25 cellular contexts compared by ENCODE assay signal in the genomic region with DNA sequence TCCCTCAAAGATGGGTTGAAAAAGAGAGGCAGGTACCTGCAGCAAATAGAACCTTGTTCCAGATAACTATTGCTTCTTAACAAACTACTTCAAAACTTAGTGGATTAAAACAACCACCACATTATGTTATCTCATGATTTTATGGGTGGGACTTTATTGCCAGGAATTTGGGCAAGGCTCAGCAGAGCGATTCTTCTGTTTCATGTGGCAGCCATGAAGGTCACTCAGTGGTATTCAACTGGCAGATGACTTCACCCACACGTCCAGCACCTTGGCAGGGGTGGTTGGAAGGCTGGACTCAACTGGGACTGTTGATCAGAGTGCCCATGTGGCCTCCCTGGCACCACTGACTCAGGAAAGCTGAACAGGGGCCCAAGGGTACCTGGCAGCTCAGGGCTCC.
A peak's percentile ranks its signal among the peaks of the same experiment; 100 is the strongest.
DNase-seq lines count a peak whose midpoint lies in the region; ATAC-seq and TF ChIP-seq lines count a peak whose summit lies in the region.
"Had no signal": no experiment of that assay in that cellular context is flagged by ENCODE, and none has a peak within 500 bp of the region (broad histone marks: within the 10 kb centered on the region; RNA-seq: fewer than 3 reads in every experiment).

No MANE protein-coding gene starts in this region.

- H3K79me1 ChIP-seq in neuronal stem cell (ENCODE audit: low read depth, low read length), result no peaks in the 10 kb centered on the region

- H3K36me3 ChIP-seq in GM23338 (ENCODE audit: insufficient read depth) (peaks cover 4% of the 10 kb centered on the region; the same call in 1 of the 2 replicates), HEK293 (ENCODE audit: control insufficient read depth in 2 of 2, insufficient read depth in 1 of 2, low read length in 2 of 2) (no peaks in the 10 kb centered on the region), neuronal stem cell (replicated peaks in 1 of 2; ENCODE audit: control insufficient read depth in 2 of 2, insufficient read depth in 2 of 2, low read length in 2 of 2) (no peaks in the 10 kb centered on the region)
- H3K36me3 ChIP-seq: BE2C, BLaER1 had no signal

- no peak overlapping the region for H4K8ac ChIP-seq in neuronal stem cell (ENCODE audit: low read depth, low read length)

- H4K91ac ChIP-seq in neuronal stem cell (ENCODE audit: low read depth, low read length, poor library complexity), result no peak overlapping the region

- H3K18ac ChIP-seq in neuronal stem cell (ENCODE audit: low read length), result no peak overlapping the region

- peaks cover 18% of the 10 kb centered on the region for H3K4me1 Mint-ChIP-seq in GM23338
- H3K4me1 Mint-ChIP-seq: CD14-positive monocyte; CD4-positive, alpha-beta memory T cell; CD4-positive, CD25-positive, alpha-beta regulatory T cell; CD8-positive, alpha-beta memory T cell had no signal

- H3K27me3 ChIP-seq in GM23338 (ENCODE audit: insufficient read depth) (no peaks in the 10 kb centered on the region), neuronal stem cell (ENCODE audit: control insufficient read depth in 3 of 3, insufficient read depth in 3 of 3, low read depth in 1 of 3, low read length in 3 of 3) (peaks cover 0 to 17% (median 4%) of the 10 kb centered on the region in 3 experiments)
- H3K27me3 ChIP-seq: BE2C, BLaER1 had no signal

- H2AFZ ChIP-seq in GM23338, result no peak overlapping the region
- no peak overlapping the region for H2AFZ ChIP-seq in neuronal stem cell (ENCODE audit: low read length)

- H3K9me3 Mint-ChIP-seq in GM23338, result peaks cover 36% of the 10 kb centered on the region

- no peak overlapping the region for H2BK15ac ChIP-seq in neuronal stem cell (ENCODE audit: low read length)

- H3F3A ChIP-seq in GM23338 (replicated peaks; ENCODE audit: low read depth), result no peaks in the 10 kb centered on the region

- intact Hi-C loops in posterior vena cava (cut with DNase I), result no loop called here

- H3K4me3 Mint-ChIP-seq in GM23338, result no peak overlapping the region
- H3K4me3 Mint-ChIP-seq: CD14-positive monocyte; CD4-positive, alpha-beta memory T cell; CD4-positive, CD25-positive, alpha-beta regulatory T cell; CD8-positive, alpha-beta memory T cell had no signal

- no peak overlapping the region for H3K23ac ChIP-seq in neuronal stem cell (ENCODE audit: low read depth, low read length, poor library complexity)

- no peak overlapping the region for H3K9ac ChIP-seq in neuronal stem cell (ENCODE audit: low read depth, low read length, poor library complexity)
- H3K9ac ChIP-seq: BLaER1 had no signal

- H3K27ac Mint-ChIP-seq in GM23338, result no peak overlapping the region
- H3K27ac Mint-ChIP-seq: CD4-positive, CD25-positive, alpha-beta regulatory T cell; CD8-positive, alpha-beta memory T cell had no signal

- no peak overlapping the region for H2BK12ac ChIP-seq in neuronal stem cell (ENCODE audit: low read length)

- H2BK5ac ChIP-seq in neuronal stem cell (ENCODE audit: low read length), result no peak overlapping the region

- DNase-seq in GM23338 (ENCODE audit: low spot score), result no peak
- peak; percentile 77 for DNase-seq in SW480 (ENCODE audit: low spot score)
- DNase-seq in posterior vena cava (ENCODE audit: low spot score), result peak; percentile 3
- DNase-seq in neuronal stem cell (ENCODE audit: low spot score), result no peak
- DNase-seq: 8988T; ACHN; BE2C; C1 segment of cervical spinal cord; CD4-positive, alpha-beta memory T cell; CD4-positive, CD25-positive, alpha-beta regulatory T cell; CD8-positive, alpha-beta memory T cell; COR-L47; DMS 273 treated with DMSO at 0.1 percent for 48 hours; DMS153; DMS53; DMS79; DND-41; EL; GDM1 had no signal

- H3K9me3 ChIP-seq in HEK293 (ENCODE audit: control insufficient read depth, insufficient read depth, low read depth, low read length), result no peaks in the 10 kb centered on the region; the same call in 1 of the 2 replicates
- peaks cover 9 to 11% of the 10 kb centered on the region in 2 donors for H3K9me3 ChIP-seq in neuronal stem cell (replicated peaks in 1 of 2; ENCODE audit: control insufficient read depth in 2 of 2, insufficient read depth in 1 of 2, low read depth in 1 of 2, low read length in 2 of 2)

- peaks cover 4% of the 10 kb centered on the region for H3K9me2 ChIP-seq in GM23338 (ENCODE audit: insufficient read depth)

- WGBS in neuronal stem cell (ENCODE audit: extremely low coverage in 2 of 2, insufficient read length in 2 of 2, insufficient replicate concordance in 1 of 2), 2 donors, result no CpG with 5 or more reads among the region's 2 CpGs

- no peak for TF ChIP-seq CTCF in GM23338 (conservative IDR thresholded peaks at IDR 0.05; ENCODE audit: low read depth in 2 of 2)
- no peak for TF ChIP-seq CTCF in HEK293 (tag by site-specific recombination; IDR thresholded peaks at IDR 0.05)

- H3K4me3 ChIP-seq in GM23338 (no peak overlapping the region), HEK293 (ENCODE audit: low read depth, low read length) (no peak overlapping the region), neuronal stem cell (ENCODE audit: low read length in 2 of 2) (no peak overlapping the region)
- H3K4me3 ChIP-seq: BLaER1, GM12878 had no signal

- no peak overlapping the region for H2AK5ac ChIP-seq in neuronal stem cell (ENCODE audit: low read depth, low read length)

- H3K14ac ChIP-seq in neuronal stem cell (ENCODE audit: low read length), result no peak overlapping the region

- H3K4me1 ChIP-seq in GM23338 (ENCODE audit: insufficient read depth) (peaks cover 24% of the 10 kb centered on the region), HEK293 (ENCODE audit: control insufficient read depth, insufficient read depth, low read length) (no peaks in the 10 kb centered on the region), neuronal stem cell (ENCODE audit: control insufficient read depth in 2 of 2, insufficient read depth in 1 of 2, low read depth in 1 of 2, low read length in 2 of 2) (peaks cover 6 to 12% of the 10 kb centered on the region in 2 donors)
- H3K4me1 ChIP-seq: BE2C had no signal

- POLR2A ChIA-PET in HEK293 (lab: Yijun Ruan, JAX), result no interaction called here

- no peak for ATAC-seq in GM23338
- no peak for ATAC-seq in GM18511 (IDR thresholded peaks at IDR 0.05; ENCODE audit: unreplicated experiment)
- ATAC-seq in HG02798 (IDR thresholded peaks at IDR 0.05; ENCODE audit: poor library complexity, unreplicated experiment), result no peak
- ATAC-seq: GM12878 had no signal

- H3K4ac ChIP-seq in neuronal stem cell (ENCODE audit: low read length), result no peak overlapping the region

- H4K20me1 ChIP-seq in GM23338 (replicated peaks; ENCODE audit: insufficient read depth), result no peaks in the 10 kb centered on the region
- H4K20me1 ChIP-seq: BLaER1 had no signal

- peaks cover 26% of the 10 kb centered on the region for H3K36me3 Mint-ChIP-seq in GM23338 (ENCODE audit: low read depth)
- H3K36me3 Mint-ChIP-seq: CD14-positive monocyte; CD4-positive, CD25-positive, alpha-beta regulatory T cell had no signal

- H3K4me2 ChIP-seq in GM23338 (no peak overlapping the region), neuronal stem cell (ENCODE audit: insufficient read depth, low read length, poor library complexity, severe bottlenecking) (no peak overlapping the region)
- H3K4me2 ChIP-seq: BLaER1 had no signal

- no peaks in the 10 kb centered on the region for H3K79me2 ChIP-seq in GM23338 (replicated peaks; ENCODE audit: insufficient read depth)

- H3K27me3 Mint-ChIP-seq in GM23338 (ENCODE audit: insufficient read depth, low read depth, poor library complexity), result peaks cover 9% of the 10 kb centered on the region

- CTCF ChIA-PET in HEK293 (lab: Yijun Ruan, JAX), result no interaction called here

- H3K27ac ChIP-seq in GM23338 (ENCODE audit: low read depth) (no peak overlapping the region), HEK293 (ENCODE audit: extremely low read depth, low read depth, low read length) (no peak overlapping the region), neuronal stem cell (replicated peaks; ENCODE audit: low read length) (no peak overlapping the region)
- H3K27ac ChIP-seq: BLaER1 had no signal

- no peak overlapping the region for H2BK120ac ChIP-seq in neuronal stem cell (ENCODE audit: low read depth, low read length)

TF ChIP-seq in GM23338, 12 proteins besides CTCF, POLR2A, EP300 and RAD21:
- peak; percentile 99 for TF ChIP-seq ZNF331 (CRISPR knock-in tag; IDR thresholded peaks at IDR 0.05; ENCODE audit: low read depth)
- no peak for TF ChIP-seq POLR2AphosphoS5 (IDR thresholded peaks at IDR 0.05; ENCODE audit: low read depth)
- TF ChIP-seq ETS1 (IDR thresholded peaks at IDR 0.05), result no peak
- TF ChIP-seq EZH2 (IDR thresholded peaks at IDR 0.05; ENCODE audit: low read depth, unreplicated experiment), result no peak
- no peak for TF ChIP-seq EZH2phosphoT487 (IDR thresholded peaks at IDR 0.05; ENCODE audit: unreplicated experiment)
- TF ChIP-seq CREB1 (CRISPR knock-in tag; IDR thresholded peaks at IDR 0.05; ENCODE audit: low read depth), result no peak
- no peak for TF ChIP-seq ZNF114 (CRISPR knock-in tag; IDR thresholded peaks at IDR 0.05)

TF ChIP-seq in HEK293, 187 proteins besides CTCF, POLR2A, EP300 and RAD21 (continues in another document):
- no peak for TF ChIP-seq ZNF530 (tag by site-specific recombination; IDR thresholded peaks at IDR 0.05; ENCODE audit: low read depth)
- no peak for TF ChIP-seq ZNF324 (tag by site-specific recombination; IDR thresholded peaks at IDR 0.05)
- no peak for TF ChIP-seq ZSCAN16 (tag by site-specific recombination; IDR thresholded peaks at IDR 0.05)
- TF ChIP-seq SETDB1 (IDR thresholded peaks at IDR 0.05; ENCODE audit: insufficient read length, low read length), result peak; percentile 78
- TF ChIP-seq, protein P1, sequence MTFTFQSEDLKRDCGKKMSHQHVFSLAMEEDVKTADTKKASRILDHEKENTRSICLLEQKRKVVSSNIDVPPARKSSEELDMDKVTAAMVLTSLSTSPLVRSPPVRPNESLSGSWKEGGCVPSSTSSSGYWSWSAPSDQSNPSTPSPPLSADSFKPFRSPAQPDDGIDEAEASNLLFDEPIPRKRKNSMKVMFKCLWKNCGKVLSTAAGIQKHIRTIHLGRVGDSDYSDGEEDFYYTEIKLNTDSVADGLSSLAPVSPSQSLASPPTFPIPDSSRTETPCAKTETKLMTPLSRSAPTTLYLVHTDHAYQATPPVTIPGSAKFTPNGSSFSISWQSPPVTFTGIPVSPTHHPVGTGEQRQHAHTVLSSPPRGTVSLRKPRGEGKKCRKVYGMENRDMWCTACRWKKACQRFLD (tag by site-specific recombination; IDR thresholded peaks at IDR 0.05), result no peak
- TF ChIP-seq ZSCAN5A (tag by site-specific recombination; IDR thresholded peaks at IDR 0.05), result no peak
- no peak for TF ChIP-seq ZSCAN30 (tag by site-specific recombination; IDR thresholded peaks at IDR 0.05)

Comparison
In these comparisons a context has a peak if more than half of its experiments do, and no peak if none do; other contexts are left out.
1. DNase-seq: peak in SW480 (single experiment) and posterior vena cava (single experiment); none in GM23338 (single experiment) and neuronal stem cell (single experiment).